Comparison of ENCODE assay signal across 17 cellular contexts in genomic region chr18:6961331-6961730, GRCh38.
DNase-seq lines count a peak whose midpoint lies in the region; ATAC-seq, FAIRE-seq and TF ChIP-seq lines count a peak whose summit lies in the region.
"Had no signal": no experiment of that assay in that cellular context is flagged by ENCODE, and none has a peak within 500 bp of the region (broad histone marks: within the 10 kb centered on the region; RNA-seq: fewer than 3 reads in every experiment).

No MANE protein-coding gene starts in this region.

- BruUV-seq in IMR-90 (replicated peaks; lab: Mats Ljungman, UMichigan), result no TSS peak
- BruUV-seq in K562 (replicated peaks; lab: Mats Ljungman, UMichigan), result no TSS peak

- WGBS in IMR-90 (ENCODE audit: extremely low coverage in 2 of 2, insufficient read length in 1 of 2), 2 experiments, result 84% methylated on average over 3 of the region's 9 CpGs; no CpG with 5 or more reads in 1 of the 2 experiments
- under 1% methylated on average over 9 of the region's 9 CpGs for WGBS in K562 (ENCODE audit: insufficient coverage, low coverage, missing lambda C conversion rate)
- WGBS in smooth muscle cell (ENCODE audit: low lambda C conversion rate), result 86% methylated on average over 9 of the region's 9 CpGs

- peaks cover 73% of the 10 kb centered on the region for H3K36me3 Mint-ChIP-seq in nephron progenitor cell (ENCODE audit: low read depth)
- H3K36me3 Mint-ChIP-seq: CD14-positive monocyte had no signal

- no peaks in the 10 kb centered on the region for H3K27me3 Mint-ChIP-seq in nephron progenitor cell (ENCODE audit: low read depth, poor library complexity)

- dilution Hi-C loops in IMR-90 (cut with HindIII; ENCODE audit: low sequenced_read_pairs, unreplicated experiment), result no loop called here

- H3K36me3 ChIP-seq in IMR-90 (ENCODE audit: control insufficient read depth, insufficient read depth, low read length), result peaks cover 8% of the 10 kb centered on the region; the same call in 1 of the 2 replicates
- H3K36me3 ChIP-seq in K562 (ENCODE audit: control insufficient read depth, insufficient read depth, low read length), result no peaks in the 10 kb centered on the region
- no peaks in the 10 kb centered on the region for H3K36me3 ChIP-seq in smooth muscle cell (ENCODE audit: low read depth)

- no peak overlapping the region for H2AK9ac ChIP-seq in IMR-90 (replicated peaks; ENCODE audit: low read depth, low read length, poor library complexity)

- no peak overlapping the region for H2AK5ac ChIP-seq in IMR-90 (ENCODE audit: low read depth, low read length)

- H3K27me3 ChIP-seq in IMR-90 (ENCODE audit: control insufficient read depth, insufficient read depth, low read length) (no peaks in the 10 kb centered on the region), K562 (ENCODE audit: control insufficient read depth in 2 of 2, insufficient read depth in 2 of 2, low read length in 2 of 2) (peaks cover 15 to 27% of the 10 kb centered on the region in 2 experiments; a peak in 4 of 5 replicates), smooth muscle cell (ENCODE audit: low read depth) (no peaks in the 10 kb centered on the region)

- H3K4me2 ChIP-seq in IMR-90 (ENCODE audit: low read depth, low read length) (no peak overlapping the region), K562 (ENCODE audit: insufficient read depth, low read length) (no peak overlapping the region), smooth muscle cell (peak overlapping the region; percentile 5)
- H3K4me2 ChIP-seq: KMS-11 had no signal

- no peak overlapping the region for H2BK5ac ChIP-seq in IMR-90 (ENCODE audit: low read depth, low read length, poor library complexity, severe bottlenecking)

- H2AFZ ChIP-seq in IMR-90 (replicated peaks; ENCODE audit: low read length, poor library complexity), result no peak overlapping the region
- H2AFZ ChIP-seq in K562 (ENCODE audit: low read depth, low read length), result no peak overlapping the region
- H2AFZ ChIP-seq in smooth muscle cell (ENCODE audit: low read depth), result no peak overlapping the region

- peaks cover 11% of the 10 kb centered on the region for H3K9me3 Mint-ChIP-seq in nephron progenitor cell

- no peaks in the 10 kb centered on the region for H3F3A ChIP-seq in smooth muscle cell (ENCODE audit: low read depth)

- FAIRE-seq in K562 (lab: Jason Lieb, UNC), result no peak

- no peak overlapping the region for H3K4ac ChIP-seq in IMR-90 (ENCODE audit: low read depth, low read length)

- H3K56ac ChIP-seq in IMR-90 (ENCODE audit: extremely low read depth, insufficient read depth, low read length), result no peak overlapping the region

- H3K23ac ChIP-seq in IMR-90 (ENCODE audit: low read depth, low read length), result no peak overlapping the region

- POLR2A ChIA-PET in IMR-90 (lab: Charles Lee; ENCODE audit: unreplicated experiment) (no interaction called here), K562 (lab: Yijun Ruan, JAX) (no interaction called here)

- no peak overlapping the region for H3K18ac ChIP-seq in IMR-90 (ENCODE audit: low read depth, low read length)

- H3K9me1 ChIP-seq in IMR-90 (ENCODE audit: insufficient read depth, low read length) (no peaks in the 10 kb centered on the region), K562 (ENCODE audit: control insufficient read depth, insufficient read depth, low read length) (no peaks in the 10 kb centered on the region)

- H4K5ac ChIP-seq in IMR-90 (ENCODE audit: low read depth, low read length), result no peak overlapping the region

- H2BK120ac ChIP-seq in IMR-90 (ENCODE audit: low read depth, low read length), result no peak overlapping the region

- ATAC-seq in IMR-90 (ENCODE audit: low read depth) (no peak), K562 (no peak), HG03439 (IDR thresholded peaks at IDR 0.05; ENCODE audit: unreplicated experiment) (no peak)

- H3K14ac ChIP-seq in IMR-90 (replicated peaks; ENCODE audit: low read depth, low read length), result no peak overlapping the region

- H3K27ac ChIP-seq in IMR-90 (ENCODE audit: insufficient read depth, low read length), result no peak overlapping the region
- H3K27ac ChIP-seq in K562 (ENCODE audit: extremely low read depth, low read depth, low read length), result no peak overlapping the region
- peak overlapping the region; percentile 75 for H3K27ac ChIP-seq in epithelial cell of prostate
- peak overlapping the region; percentile 66 for H3K27ac ChIP-seq in smooth muscle cell (ENCODE audit: low read depth)
- H3K27ac ChIP-seq: KMS-11 had no signal

- no peak overlapping the region for H2BK20ac ChIP-seq in IMR-90 (ENCODE audit: low read depth, low read length)

- H3K9ac ChIP-seq in IMR-90 (ENCODE audit: low read depth, low read length) (no peak overlapping the region), K562 (ENCODE audit: insufficient read depth in 1 of 2, low read depth in 2 of 2, low read length in 2 of 2) (no peak overlapping the region), smooth muscle cell (ENCODE audit: low read depth) (no peak overlapping the region)
- H3K9ac ChIP-seq: KMS-11 had no signal

- no peaks in the 10 kb centered on the region for H4K20me1 ChIP-seq in IMR-90 (ENCODE audit: insufficient read depth, low read length)
- no peaks in the 10 kb centered on the region for H4K20me1 ChIP-seq in K562 (replicated peaks; ENCODE audit: control insufficient read depth, insufficient read depth, low read length)
- no peaks in the 10 kb centered on the region for H4K20me1 ChIP-seq in smooth muscle cell (ENCODE audit: low read depth)

- H3K27ac Mint-ChIP-seq in nephron progenitor cell, result no peak overlapping the region

- in situ Hi-C loops in IMR-90 (cut with MboI; ENCODE audit: low sequenced_read_pairs) (no loop called here), K562 (cut with MboI) (no loop called here)

- CTCF ChIA-PET in IMR-90 (lab: Yijun Ruan, JAX), result interaction anchor here (0.7 kb wide), 1 partner anchor 216 kb away, joined by 3 read pairs; no protein-coding TSS in a partner anchor
- CTCF ChIA-PET in K562 (lab: Yijun Ruan, JAX; ENCODE audit: low intra/inter-chr PET ratio), result no interaction called here

- H3K4me1 ChIP-seq in IMR-90 (ENCODE audit: control insufficient read depth, insufficient read depth, low read length) (no peaks in the 10 kb centered on the region), K562 (replicated peaks in 1 of 2; ENCODE audit: control insufficient read depth in 2 of 2, insufficient read depth in 2 of 2, low read length in 2 of 2) (no peaks in the 10 kb centered on the region), smooth muscle cell (ENCODE audit: low read depth) (no peaks in the 10 kb centered on the region)

- no peak overlapping the region for H4K91ac ChIP-seq in IMR-90 (ENCODE audit: insufficient read depth, low read depth, low read length)

- H2BK15ac ChIP-seq in IMR-90 (ENCODE audit: low read depth, low read length), result no peak overlapping the region

- DNase-seq in IMR-90 (no peak), K562 (ENCODE audit: extremely low read depth in 1 of 4, low spot score in 3 of 4) (no peak), epithelial cell of prostate (ENCODE audit: low read depth, low spot score) (no peak), smooth muscle cell (lab: John Stamatoyannopoulos, UW; ENCODE audit: unreplicated experiment) (no peak), NCI-H345 treated with DMSO at 0.1 percent for 48 hours (lab: John Stamatoyannopoulos, UW; ENCODE audit: unreplicated experiment) (no peak), nephron progenitor cell (no peak)
- DNase-seq in activated T-cell treated with anti-CD3 and anti-CD28 coated beads, Interleukin-2, amount 50 U/mL, for 1 hour, result no peak
- DNase-seq: DMS79, H7, NCI-H1048, NCI-H1436, NCI-H2029, NCI-H2171, Right ventricle myocardium superior had no signal

- TF ChIP-seq RAD21 in IMR-90 (IDR thresholded peaks at IDR 0.05; ENCODE audit: low read length) (no peak), K562 (CRISPR knock-in tag; conservative IDR thresholded peaks at IDR 0.05 in 1 of 2, IDR thresholded peaks at IDR 0.05 in 1 of 2) (no peak)

- intact Hi-C loops in IMR-90 (cut with micrococcal nuclease), result no loop called here
- intact Hi-C loops in K562 (cut with micrococcal nuclease), result no loop called here

- no peaks in the 10 kb centered on the region for H3K4me1 Mint-ChIP-seq in nephron progenitor cell
- H3K4me1 Mint-ChIP-seq: CD14-positive monocyte had no signal

- no peaks in the 10 kb centered on the region for H3K79me1 ChIP-seq in IMR-90 (ENCODE audit: low read depth in 1 of 2, low read length in 2 of 2)

- no peak overlapping the region for H3K4me3 ChIP-seq in IMR-90 (ENCODE audit: insufficient read depth, low read depth, low read length)
- no peak overlapping the region for H3K4me3 ChIP-seq in K562
- no peak overlapping the region for H3K4me3 ChIP-seq in smooth muscle cell

- no peak overlapping the region for H4K8ac ChIP-seq in IMR-90 (ENCODE audit: low read depth in 2 of 2, low read length in 2 of 2)

- no peak overlapping the region for H3K4me3 Mint-ChIP-seq in nephron progenitor cell
- H3K4me3 Mint-ChIP-seq: CD14-positive monocyte had no signal

- no peak for TF ChIP-seq EP300 in K562 (IDR thresholded peaks at IDR 0.05; ENCODE audit: low read length)

- TF ChIP-seq CTCF in IMR-90 (conservative IDR thresholded peaks at IDR 0.05; ENCODE audit: low read depth, low read length), result no peak
- TF ChIP-seq CTCF in K562 (IDR thresholded peaks at IDR 0.05 in 2 of 3, conservative IDR thresholded peaks at IDR 0.05 in 1 of 3; ENCODE audit: insufficient read depth in 2 of 3, low read depth in 1 of 3, low read length in 3 of 3), result no peak
- TF ChIP-seq CTCF in smooth muscle cell (IDR thresholded peaks at IDR 0.05; ENCODE audit: borderline replicate concordance, insufficient read depth, poor library complexity, severe bottlenecking), result no peak
- no peak for TF ChIP-seq CTCF in nephron progenitor cell (IDR thresholded peaks at IDR 0.05)

- TF ChIP-seq POLR2A in IMR-90 (IDR thresholded peaks at IDR 0.05; ENCODE audit: low read depth, low read length) (no peak), K562 (conservative IDR thresholded peaks at IDR 0.05) (no peak)

- no peaks in the 10 kb centered on the region for H3K9me3 ChIP-seq in IMR-90 (ENCODE audit: control insufficient read depth, insufficient read depth, low read length)
- no peaks in the 10 kb centered on the region for H3K9me3 ChIP-seq in K562 (replicated peaks; ENCODE audit: control insufficient read depth, insufficient read depth, low read depth, low read length)
- no peaks in the 10 kb centered on the region for H3K9me3 ChIP-seq in smooth muscle cell (replicated peaks; ENCODE audit: low read depth)

- no peaks in the 10 kb centered on the region for H3K79me2 ChIP-seq in K562 (ENCODE audit: control insufficient read depth, insufficient read depth, low read length)
- H3K79me2 ChIP-seq in smooth muscle cell (ENCODE audit: low read depth), result no peaks in the 10 kb centered on the region

TF ChIP-seq in IMR-90, 13 proteins besides CTCF, POLR2A, EP300 and RAD21 (continues in another document):
- peak; percentile 24; the same call in 1 of the 2 replicates for TF ChIP-seq CEBPB (IDR thresholded peaks at IDR 0.05; ENCODE audit: low read depth, low read length)
- no peak for TF ChIP-seq MXI1 (IDR thresholded peaks at IDR 0.05; ENCODE audit: borderline replicate concordance, low read depth, low read length)
- no peak for TF ChIP-seq BHLHE40 (IDR thresholded peaks at IDR 0.05; ENCODE audit: low read depth, low read length)

TF ChIP-seq in K562, 482 proteins besides CTCF, POLR2A, EP300 and RAD21 (continues in another document):
- TF ChIP-seq GTF2F1 (IDR thresholded peaks at IDR 0.05; ENCODE audit: low read depth, low read length), result no peak

Comparison
In these comparisons a context has a peak if more than half of its experiments do, and no peak if none do; other contexts are left out.
1. H3K27ac ChIP-seq: peak in epithelial cell of prostate (single experiment) and smooth muscle cell (single experiment); none in IMR-90 (single experiment) and K562 (single experiment).